9 cellular contexts compared by ENCODE assay signal in the genomic region with DNA sequence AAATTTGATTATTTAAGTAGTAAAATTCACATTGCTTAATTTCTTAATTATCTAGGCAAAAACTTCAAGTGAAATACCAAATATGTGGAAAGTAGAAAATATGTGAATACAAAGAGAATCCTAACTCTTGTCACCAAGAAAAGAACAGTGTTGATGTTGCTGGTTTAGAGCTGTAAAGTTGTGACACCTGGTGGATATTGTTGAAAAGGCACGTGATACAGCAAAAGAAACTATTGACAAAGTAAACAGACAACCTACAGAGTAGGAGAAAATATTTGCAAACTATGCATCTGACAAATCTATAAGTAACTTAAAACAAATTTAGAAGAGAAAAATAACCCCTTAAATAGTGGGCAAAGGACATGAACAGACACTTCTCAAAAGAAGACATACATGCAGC. TPM values are rescaled to one million over a fixed set of nuclear protein-coding genes. Genes with fewer than 3 reads are reported as not detected.
DNase-seq lines count a peak whose midpoint lies in the region; ATAC-seq lines count a peak whose summit lies in the region.
"Had no signal": no experiment of that assay in that cellular context is flagged by ENCODE, and none has a peak within 500 bp of the region (broad histone marks: within the 10 kb centered on the region; RNA-seq: fewer than 3 reads in every experiment).

No MANE protein-coding gene starts in this region.

- no peaks in the 10 kb centered on the region for H3K27me3 Mint-ChIP-seq in T-helper 2 cell treated with Interferon-gamma antibody and Interleukin-4, amounts not matched to agents 5 μg/mL and 100 μg/mL, for 36 hours (ENCODE audit: low read depth)
- H3K27me3 Mint-ChIP-seq: B cell had no signal

- no peak overlapping the region for H3K27ac Mint-ChIP-seq in T-helper 2 cell treated with Interferon-gamma antibody and Interleukin-4, amounts not matched to agents 5 μg/mL and 100 μg/mL, for 36 hours
- H3K27ac Mint-ChIP-seq: B cell had no signal

- H3K36me3 Mint-ChIP-seq in T-helper 2 cell treated with Interferon-gamma antibody and Interleukin-4, amounts not matched to agents 5 μg/mL and 100 μg/mL, for 36 hours (ENCODE audit: low read depth): no peaks in the 10 kb centered on the region

- peaks cover 3% of the 10 kb centered on the region for H3K4me1 Mint-ChIP-seq in T-helper 2 cell treated with Interferon-gamma antibody and Interleukin-4, amounts not matched to agents 5 μg/mL and 100 μg/mL, for 36 hours (ENCODE audit: low read depth)
- H3K4me1 Mint-ChIP-seq: B cell had no signal

- peak; percentile 82 for ATAC-seq in HG02763 (IDR thresholded peaks at IDR 0.05; ENCODE audit: unreplicated experiment)

- DNase-seq in NCI-H1417 (lab: John Stamatoyannopoulos, UW) (peak in 2 of 3 experiments; percentile 1 to 67), NCI-H1417 treated with DMSO at 0.1 percent for 48 hours (lab: John Stamatoyannopoulos, UW) (no peak), NCI-H748 treated with DMSO at 0.1 percent for 48 hours (lab: John Stamatoyannopoulos, UW) (peak; percentile 26), fibroblast of peridontal ligament (ENCODE audit: extremely low read depth) (peak; percentile 33), cerebellum (ENCODE audit: low spot score) (no peak), GM19240 (ENCODE audit: insufficient read length, low spot score) (no peak)
- DNase-seq in T-helper 2 cell treated with Interferon-gamma antibody and Interleukin-4, amounts not matched to agents 5 μg/mL and 100 μg/mL, for 36 hours (ENCODE audit: low spot score): no peak

- H3K4me3 Mint-ChIP-seq in T-helper 2 cell treated with Interferon-gamma antibody and Interleukin-4, amounts not matched to agents 5 μg/mL and 100 μg/mL, for 36 hours: no peak overlapping the region
- H3K4me3 Mint-ChIP-seq: B cell had no signal

- no peaks in the 10 kb centered on the region for H3K9me3 Mint-ChIP-seq in T-helper 2 cell treated with Interferon-gamma antibody and Interleukin-4, amounts not matched to agents 5 μg/mL and 100 μg/mL, for 36 hours

RNA-seq across cellular contexts. Expression of gene ZC3H15, which starts 25.6 kb away (rescaled TPM):
- 69.9 TPM for total RNA-seq in cerebellum

Comparison
In these comparisons a context has a peak if more than half of its experiments do, and no peak if none do; other contexts are left out.
1. DNase-seq: peak in NCI-H1417 (2 of 3), NCI-H748 treated with DMSO at 0.1 percent for 48 hours (single experiment) and fibroblast of peridontal ligament (single experiment); none in NCI-H1417 treated with DMSO at 0.1 percent for 48 hours (single experiment), T-helper 2 cell treated with Interferon-gamma antibody and Interleukin-4, amounts not matched to agents 5 μg/mL and 100 μg/mL, for 36 hours (single experiment), cerebellum (single experiment) and GM19240 (single experiment).